7 cellular contexts compared by ENCODE assay signal in the genomic region with DNA sequence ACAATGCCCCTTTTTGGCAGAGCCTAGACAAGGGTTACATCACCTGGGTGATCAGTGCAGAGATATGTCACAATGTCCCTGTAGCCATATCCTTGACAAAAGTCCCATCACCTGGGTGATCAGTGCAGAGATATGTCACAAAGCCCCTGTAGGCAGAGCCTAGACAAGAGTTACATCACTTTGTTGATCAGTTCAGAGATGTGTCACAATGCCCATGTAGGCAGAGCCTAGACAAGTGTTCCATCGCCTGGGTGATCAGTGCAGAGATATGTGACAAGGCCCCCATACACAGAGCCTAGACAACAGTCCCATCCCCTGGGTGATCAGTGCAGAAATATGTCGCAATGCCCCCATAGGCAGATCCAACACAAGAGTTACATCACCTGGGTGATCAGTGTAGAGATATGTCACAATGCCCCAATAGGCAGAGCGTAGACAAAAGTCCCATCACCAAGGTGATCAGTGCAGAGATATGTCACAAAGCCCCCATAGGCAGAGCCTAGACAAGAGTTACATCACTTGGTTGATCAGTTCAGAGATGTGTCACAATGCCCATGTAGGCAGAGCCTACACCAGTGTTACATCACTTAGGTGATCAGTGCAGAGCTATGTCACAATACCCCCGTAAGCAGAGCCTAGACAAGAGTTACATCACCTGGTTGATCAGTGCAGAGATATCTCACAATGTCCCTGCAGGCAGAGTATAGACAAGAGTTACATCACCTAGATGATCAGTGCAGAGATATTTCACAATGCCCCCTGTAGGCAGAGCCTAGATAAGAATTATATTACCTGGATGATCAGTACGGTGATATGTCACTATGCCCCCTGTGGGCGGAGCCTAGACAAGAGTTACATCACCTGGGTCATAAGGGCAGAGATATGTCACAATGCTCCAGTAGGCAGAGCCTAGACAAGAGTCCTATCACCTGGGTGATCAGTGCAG.
DNase-seq lines count a peak whose midpoint lies in the region; ATAC-seq and TF ChIP-seq lines count a peak whose summit lies in the region.
"Not testable (repeated sequence)": the region's sequence is repeated elsewhere in the genome, so short reads cannot be mapped to it uniquely, and the experiment has no call there.

No MANE protein-coding gene starts in this region.

- not testable (repeated sequence) for H3K23ac ChIP-seq in mesendoderm (ENCODE audit: low read length)

- H3K9me3 Mint-ChIP-seq in Calu3 (ENCODE audit: low read depth, unreplicated experiment); activated CD4-positive, alpha-beta T cell treated with anti-CD3 and anti-CD28 coated beads, Interleukin-2, amount 10 ng/mL, durations not matched to agents 24 days and 14 days; effector memory CD8-positive, alpha-beta T cell: not testable (repeated sequence)

- not testable (repeated sequence) for H3K79me2 ChIP-seq in OCI-LY7 (ENCODE audit: insufficient read depth, low read depth, low read length); mesendoderm (ENCODE audit: control insufficient read depth, insufficient read depth, low read length)

- H3K9me3 ChIP-seq in OCI-LY7 (ENCODE audit: low read length); spleen: not testable (repeated sequence)

- H3K4me3 Mint-ChIP-seq in Calu3 (ENCODE audit: low read depth, unreplicated experiment); activated CD4-positive, alpha-beta T cell treated with anti-CD3 and anti-CD28 coated beads, Interleukin-2, amount 10 ng/mL, durations not matched to agents 24 days and 14 days; effector memory CD8-positive, alpha-beta T cell: not testable (repeated sequence)

- not testable (repeated sequence) for H2BK120ac ChIP-seq in mesendoderm (ENCODE audit: low read depth, low read length)

- not testable (repeated sequence) for H3K18ac ChIP-seq in mesendoderm (ENCODE audit: low read length)

- H3K36me3 ChIP-seq in OCI-LY7 (ENCODE audit: insufficient read depth, low read length); mesendoderm (ENCODE audit: control insufficient read depth, insufficient read depth, low read length); spleen: not testable (repeated sequence)

- H2BK15ac ChIP-seq in mesendoderm (replicated peaks; ENCODE audit: low read depth): not testable (repeated sequence)

- H3K36me3 Mint-ChIP-seq in Calu3 (ENCODE audit: insufficient read depth, unreplicated experiment); activated CD4-positive, alpha-beta T cell treated with anti-CD3 and anti-CD28 coated beads, Interleukin-2, amount 10 ng/mL, durations not matched to agents 24 days and 14 days (ENCODE audit: low read depth); effector memory CD8-positive, alpha-beta T cell (ENCODE audit: insufficient read depth): not testable (repeated sequence)

- H2AFZ ChIP-seq in OCI-LY7 (ENCODE audit: low read length): not testable (repeated sequence)

- not testable (repeated sequence) for H3K27ac Mint-ChIP-seq in Calu3 (ENCODE audit: unreplicated experiment); activated CD4-positive, alpha-beta T cell treated with anti-CD3 and anti-CD28 coated beads, Interleukin-2, amount 10 ng/mL, durations not matched to agents 24 days and 14 days; effector memory CD8-positive, alpha-beta T cell

- not testable (repeated sequence) for H3K9ac ChIP-seq in mesendoderm (ENCODE audit: low read length)

- not testable (repeated sequence) for H3K4me3 ChIP-seq in OCI-LY7 (ENCODE audit: low read depth, low read length, poor library complexity, severe bottlenecking); spleen
- peak overlapping the region; percentile 28 for H3K4me3 ChIP-seq in mesendoderm (ENCODE audit: low read length)

- H3K79me1 ChIP-seq in mesendoderm (ENCODE audit: low read length): not testable (repeated sequence)

- not testable (repeated sequence) for TF ChIP-seq POLR2A in spleen (IDR thresholded peaks at IDR 0.05)

- DNase-seq in Calu3: peak; percentile 1
- peak; percentile 0 for DNase-seq in OCI-LY7 (ENCODE audit: low spot score)
- peak; percentile 55 for DNase-seq in activated CD4-positive, alpha-beta T cell treated with anti-CD3 and anti-CD28 coated beads, Interleukin-2, amount 10 ng/mL, durations not matched to agents 24 days and 14 days
- peak; percentile 4 for DNase-seq in activated naive CD4-positive, alpha-beta T cell treated with anti-CD3 and anti-CD28 coated beads, Interleukin-2, amount 50 U/mL, for 16 hours
- not testable (repeated sequence) for DNase-seq in effector memory CD8-positive, alpha-beta T cell; mesendoderm
- peak; percentile 6 for DNase-seq in spleen

- POLR2A ChIA-PET in OCI-LY7 (lab: Charles Lee): not testable (repeated sequence)

- not testable (repeated sequence) for H3K56ac ChIP-seq in mesendoderm (ENCODE audit: low read length)

- not testable (repeated sequence) for H3K4me1 ChIP-seq in OCI-LY7 (ENCODE audit: insufficient read depth, low read length, poor library complexity, severe bottlenecking); mesendoderm (ENCODE audit: control insufficient read depth, low read depth, low read length); spleen

- not testable (repeated sequence) for H2BK5ac ChIP-seq in mesendoderm (ENCODE audit: low read length)

- H3K27me3 ChIP-seq in mesendoderm (ENCODE audit: insufficient read depth, low read length, poor library complexity); spleen (replicated peaks in 1 of 7): not testable (repeated sequence)

- peak; percentile 5 for ATAC-seq in effector memory CD8-positive, alpha-beta T cell (replicated peaks)

- H4K8ac ChIP-seq in mesendoderm (ENCODE audit: low read depth, low read length): not testable (repeated sequence)

- not testable (repeated sequence) for H3K4ac ChIP-seq in mesendoderm (ENCODE audit: low read depth, low read length)

- no CpG with 5 or more reads among the region's 6 CpGs for WGBS in mesendoderm (ENCODE audit: extremely low coverage, insufficient coverage, low lambda C conversion rate)
- 74 to 90% (median 84%) methylated on average over 3 to 6 of the region's 6 CpGs for WGBS in spleen, 5 donors

- H4K5ac ChIP-seq in mesendoderm (ENCODE audit: low read length): not testable (repeated sequence)

- not testable (repeated sequence) for H3K4me1 Mint-ChIP-seq in Calu3 (ENCODE audit: low read depth, unreplicated experiment); activated CD4-positive, alpha-beta T cell treated with anti-CD3 and anti-CD28 coated beads, Interleukin-2, amount 10 ng/mL, durations not matched to agents 24 days and 14 days; effector memory CD8-positive, alpha-beta T cell (ENCODE audit: low read depth in 2 of 2)

- H2AK5ac ChIP-seq in mesendoderm (ENCODE audit: low read length): not testable (repeated sequence)

- not testable (repeated sequence) for BruUV-seq in Calu3 (replicated peaks; lab: Mats Ljungman, UMichigan); OCI-LY7 (replicated peaks; lab: Mats Ljungman, UMichigan)

- TF ChIP-seq CTCF in Calu3 (IDR thresholded peaks at IDR 0.05; ENCODE audit: unreplicated experiment); OCI-LY7 (conservative IDR thresholded peaks at IDR 0.05; ENCODE audit: low read length); spleen (IDR thresholded peaks at IDR 0.05 in 8 of 11, conservative IDR thresholded peaks at IDR 0.05 in 3 of 11): not testable (repeated sequence)

- H3K27ac ChIP-seq in OCI-LY7 (ENCODE audit: low read depth, low read length, poor library complexity, severe bottlenecking); mesendoderm (ENCODE audit: low read depth, low read length); spleen: not testable (repeated sequence)

- not testable (repeated sequence) for H3K9me2 ChIP-seq in OCI-LY7 (ENCODE audit: insufficient read depth, low read length)

- H4K20me1 ChIP-seq in OCI-LY7 (ENCODE audit: insufficient read depth, low read length): not testable (repeated sequence)

- intact Hi-C loops in Calu3 (cut with micrococcal nuclease; ENCODE audit: unreplicated experiment); OCI-LY7 (cut with micrococcal nuclease; ENCODE audit: unreplicated experiment); activated CD4-positive, alpha-beta T cell treated with anti-CD3 and anti-CD28 coated beads, Interleukin-2, amount 10 ng/mL, durations not matched to agents 24 days and 14 days (cut with micrococcal nuclease); spleen (cut with DNase I; ENCODE audit: low total_unique reads): not testable (repeated sequence)

- CTCF ChIA-PET in Calu3 (lab: Charles Lee); OCI-LY7 (lab: Charles Lee; ENCODE audit: unreplicated experiment): not testable (repeated sequence)

- not testable (repeated sequence) for H3K4me2 ChIP-seq in OCI-LY7 (ENCODE audit: low read length); mesendoderm (ENCODE audit: low read length)

- not testable (repeated sequence) for H3K27me3 Mint-ChIP-seq in Calu3 (ENCODE audit: unreplicated experiment); activated CD4-positive, alpha-beta T cell treated with anti-CD3 and anti-CD28 coated beads, Interleukin-2, amount 10 ng/mL, durations not matched to agents 24 days and 14 days; effector memory CD8-positive, alpha-beta T cell
